8 cellular contexts compared by ENCODE assay signal in the genomic region with DNA sequence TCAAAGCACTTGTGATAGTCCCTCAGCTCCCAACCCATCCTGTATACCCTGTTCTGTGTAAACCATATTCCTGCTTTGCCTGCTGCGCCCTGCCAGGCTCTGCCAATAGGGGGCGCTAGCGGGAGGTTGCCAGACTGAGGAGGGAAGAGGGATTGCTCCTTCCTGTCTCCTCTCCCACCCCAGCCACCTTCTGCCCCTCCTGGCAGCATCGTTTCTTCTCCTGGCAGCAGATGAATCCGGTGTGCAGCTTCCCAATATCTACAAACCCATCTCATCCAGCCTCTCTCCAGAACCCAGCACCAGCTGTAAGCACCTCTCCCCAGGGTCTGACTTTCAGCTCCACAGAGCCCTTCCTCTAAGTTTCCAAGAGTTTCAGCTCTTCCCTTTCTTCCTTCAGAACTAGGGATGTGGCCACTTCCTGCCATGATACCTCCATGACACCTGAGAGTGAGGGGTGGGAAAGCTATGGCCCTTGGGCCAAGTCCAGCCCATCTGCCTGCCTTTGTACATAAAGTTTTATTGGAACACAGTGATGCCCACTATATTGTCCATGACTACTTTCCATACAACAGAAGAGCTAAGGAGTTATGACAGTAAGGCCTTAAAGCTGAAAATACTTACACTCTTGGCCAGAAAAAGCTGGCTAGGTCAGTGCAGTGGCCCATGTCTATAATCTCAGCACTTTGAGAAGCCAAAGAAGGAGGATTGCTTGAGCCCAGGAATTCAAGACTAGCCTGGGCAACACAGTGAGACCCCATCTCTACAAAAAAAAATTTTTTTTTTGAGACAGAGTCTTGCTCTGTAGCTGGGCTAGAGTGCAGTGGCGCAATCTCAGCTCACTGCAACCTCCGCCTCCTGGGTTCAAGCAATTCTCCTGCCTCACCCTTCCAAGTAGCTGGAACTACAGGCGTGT. TPM values are rescaled to one million over a fixed set of nuclear protein-coding genes. Genes with fewer than 3 reads are reported as not detected.
DNase-seq lines count a peak whose midpoint lies in the region; ATAC-seq and TF ChIP-seq lines count a peak whose summit lies in the region.

No MANE protein-coding gene starts in this region.

- peaks cover 54% of the 10 kb centered on the region for H3K27me3 Mint-ChIP-seq in Calu3 (ENCODE audit: unreplicated experiment)

- TF ChIP-seq CTCF in Calu3 (IDR thresholded peaks at IDR 0.05; ENCODE audit: unreplicated experiment) = peak; percentile 34

- H3K4me1 Mint-ChIP-seq in Calu3 (ENCODE audit: low read depth, unreplicated experiment) = peaks cover 11% of the 10 kb centered on the region

- no peaks in the 10 kb centered on the region for H3K9me3 Mint-ChIP-seq in Calu3 (ENCODE audit: low read depth, unreplicated experiment)

- H3K36me3 Mint-ChIP-seq in Calu3 (ENCODE audit: insufficient read depth, unreplicated experiment) = no peaks in the 10 kb centered on the region

- no peak overlapping the region for H3K27ac Mint-ChIP-seq in Calu3 (ENCODE audit: unreplicated experiment)

- TF ChIP-seq EP300 in Ishikawa (IDR thresholded peaks at IDR 0.05; ENCODE audit: borderline replicate concordance) = no peak

- CTCF ChIA-PET in Calu3 (lab: Charles Lee) = interaction anchor here (0.6 kb wide), 1 partner anchor 149 kb away, joined by 4 read pairs; no protein-coding TSS in a partner anchor

- intact Hi-C loops in Calu3 (cut with micrococcal nuclease; ENCODE audit: unreplicated experiment) = no loop called here

- peak; percentile 36 for DNase-seq in Calu3
- peak; percentile 49 for DNase-seq in activated T-cell treated with anti-CD3 and anti-CD28 coated beads for 48 hours (ENCODE audit: low read depth)
- DNase-seq in left kidney (ENCODE audit: low read depth, low spot score) = peak; percentile 7
- no peak for DNase-seq in amniotic stem cell (lab: John Stamatoyannopoulos, UW)
- DNase-seq in NK-92 treated with Interleukin-12 subunit alpha and Interleukin-12 subunit beta, amount 100 ng/mL, for 24 hours (lab: John Stamatoyannopoulos, UW) = no peak
- no peak for DNase-seq in HPDE6-E6E7 (ENCODE audit: extremely low spot score)

- TF ChIP-seq RAD21 in Ishikawa (IDR thresholded peaks at IDR 0.05; ENCODE audit: low read depth) = peak; percentile 13; the same call in 1 of the 2 replicates

- H3K4me3 Mint-ChIP-seq in Calu3 (ENCODE audit: low read depth, unreplicated experiment) = no peak overlapping the region

- no TSS peak for BruUV-seq in Calu3 (replicated peaks; lab: Mats Ljungman, UMichigan)

- ATAC-seq in HG03521 (IDR thresholded peaks at IDR 0.05; ENCODE audit: unreplicated experiment) = no peak

TF ChIP-seq in Ishikawa, 13 proteins besides CTCF, POLR2A, EP300 and RAD21:
- TF ChIP-seq YY1 (IDR thresholded peaks at IDR 0.05; ENCODE audit: low read depth) (no peak), TCF12 (IDR thresholded peaks at IDR 0.05; ENCODE audit: low read depth) (no peak), CEBPB (IDR thresholded peaks at IDR 0.05) (no peak), TAF1 (IDR thresholded peaks at IDR 0.05; ENCODE audit: low read depth) (no peak), EGR1 (IDR thresholded peaks at IDR 0.05) (no peak), ZBTB7A (IDR thresholded peaks at IDR 0.05; ENCODE audit: low read depth) (no peak), TEAD4 (IDR thresholded peaks at IDR 0.05) (no peak), CREB1 (IDR thresholded peaks at IDR 0.05; ENCODE audit: low read depth) (no peak), NFIC (IDR thresholded peaks at IDR 0.05) (no peak)
- TF ChIP-seq, protein P1, sequence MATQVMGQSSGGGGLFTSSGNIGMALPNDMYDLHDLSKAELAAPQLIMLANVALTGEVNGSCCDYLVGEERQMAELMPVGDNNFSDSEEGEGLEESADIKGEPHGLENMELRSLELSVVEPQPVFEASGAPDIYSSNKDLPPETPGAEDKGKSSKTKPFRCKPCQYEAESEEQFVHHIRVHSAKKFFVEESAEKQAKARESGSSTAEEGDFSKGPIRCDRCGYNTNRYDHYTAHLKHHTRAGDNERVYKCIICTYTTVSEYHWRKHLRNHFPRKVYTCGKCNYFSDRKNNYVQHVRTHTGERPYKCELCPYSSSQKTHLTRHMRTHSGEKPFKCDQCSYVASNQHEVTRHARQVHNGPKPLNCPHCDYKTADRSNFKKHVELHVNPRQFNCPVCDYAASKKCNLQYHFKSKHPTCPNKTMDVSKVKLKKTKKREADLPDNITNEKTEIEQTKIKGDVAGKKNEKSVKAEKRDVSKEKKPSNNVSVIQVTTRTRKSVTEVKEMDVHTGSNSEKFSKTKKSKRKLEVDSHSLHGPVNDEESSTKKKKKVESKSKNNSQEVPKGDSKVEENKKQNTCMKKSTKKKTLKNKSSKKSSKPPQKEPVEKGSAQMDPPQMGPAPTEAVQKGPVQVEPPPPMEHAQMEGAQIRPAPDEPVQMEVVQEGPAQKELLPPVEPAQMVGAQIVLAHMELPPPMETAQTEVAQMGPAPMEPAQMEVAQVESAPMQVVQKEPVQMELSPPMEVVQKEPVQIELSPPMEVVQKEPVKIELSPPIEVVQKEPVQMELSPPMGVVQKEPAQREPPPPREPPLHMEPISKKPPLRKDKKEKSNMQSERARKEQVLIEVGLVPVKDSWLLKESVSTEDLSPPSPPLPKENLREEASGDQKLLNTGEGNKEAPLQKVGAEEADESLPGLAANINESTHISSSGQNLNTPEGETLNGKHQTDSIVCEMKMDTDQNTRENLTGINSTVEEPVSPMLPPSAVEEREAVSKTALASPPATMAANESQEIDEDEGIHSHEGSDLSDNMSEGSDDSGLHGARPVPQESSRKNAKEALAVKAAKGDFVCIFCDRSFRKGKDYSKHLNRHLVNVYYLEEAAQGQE (IDR thresholded peaks at IDR 0.05; ENCODE audit: low read depth) = no peak
- TF ChIP-seq, protein P2, sequence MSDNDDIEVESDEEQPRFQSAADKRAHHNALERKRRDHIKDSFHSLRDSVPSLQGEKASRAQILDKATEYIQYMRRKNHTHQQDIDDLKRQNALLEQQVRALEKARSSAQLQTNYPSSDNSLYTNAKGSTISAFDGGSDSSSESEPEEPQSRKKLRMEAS (IDR thresholded peaks at IDR 0.05) = no peak
- TF ChIP-seq, protein P3, sequence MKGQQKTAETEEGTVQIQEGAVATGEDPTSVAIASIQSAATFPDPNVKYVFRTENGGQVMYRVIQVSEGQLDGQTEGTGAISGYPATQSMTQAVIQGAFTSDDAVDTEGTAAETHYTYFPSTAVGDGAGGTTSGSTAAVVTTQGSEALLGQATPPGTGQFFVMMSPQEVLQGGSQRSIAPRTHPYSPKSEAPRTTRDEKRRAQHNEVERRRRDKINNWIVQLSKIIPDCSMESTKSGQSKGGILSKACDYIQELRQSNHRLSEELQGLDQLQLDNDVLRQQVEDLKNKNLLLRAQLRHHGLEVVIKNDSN (IDR thresholded peaks at IDR 0.05) = no peak

RNA-seq across cellular contexts. Expression of a gene that starts 34.5 kb away (rescaled TPM):
- total RNA-seq in Calu3 (2022) = 1.1 and 1.7 TPM in 2 replicates

RNA-seq across cellular contexts. Expression of a gene that starts 41.4 kb away (rescaled TPM):
- 0.44 and 0.61 TPM in 2 replicates for total RNA-seq in Calu3 (2022)

RNA-seq across cellular contexts. Expression of a gene that starts 47.4 kb away (rescaled TPM):
- total RNA-seq in Calu3 (2022) = 22.0 and 22.1 TPM in 2 replicates

Comparison
In these comparisons a context has a peak if more than half of its experiments do, and no peak if none do; other contexts are left out.
1. DNase-seq: peak in Calu3 (single experiment), activated T-cell treated with anti-CD3 and anti-CD28 coated beads for 48 hours (single experiment) and left kidney (single experiment); none in amniotic stem cell (single experiment), NK-92 treated with Interleukin-12 subunit alpha and Interleukin-12 subunit beta, amount 100 ng/mL, for 24 hours (single experiment) and HPDE6-E6E7 (single experiment).